ENCODE assay signal across 8 cellular contexts in genomic region chr22:37804502-37804885, GRCh38. TPM values are rescaled to one million over a fixed set of nuclear protein-coding genes. Genes with fewer than 3 reads are reported as not detected.
A peak's percentile ranks its signal among the peaks of the same experiment; 100 is the strongest.
DNase-seq lines count a peak whose midpoint lies in the region; ATAC-seq, FAIRE-seq and TF ChIP-seq lines count a peak whose summit lies in the region.

No MANE protein-coding gene starts in this region.

- H3K4me1 Mint-ChIP-seq in activated CD4-positive, alpha-beta T cell treated with anti-CD3 and anti-CD28 coated beads, Interleukin-2, amount 10 ng/mL, durations not matched to agents 7 days and 5 days = peaks cover 48% of the 10 kb centered on the region
- peaks cover 40% of the 10 kb centered on the region for H3K4me1 Mint-ChIP-seq in activated naive CD8-positive, alpha-beta T cell treated with anti-CD3 and anti-CD28 coated beads, Interleukin-2, amount 50 U/mL, for 24 hours

- H3K27me3 Mint-ChIP-seq in activated CD4-positive, alpha-beta T cell treated with anti-CD3 and anti-CD28 coated beads, Interleukin-2, amount 10 ng/mL, durations not matched to agents 7 days and 5 days = peaks cover 46% of the 10 kb centered on the region
- H3K27me3 Mint-ChIP-seq in activated naive CD8-positive, alpha-beta T cell treated with anti-CD3 and anti-CD28 coated beads, Interleukin-2, amount 50 U/mL, for 24 hours = peaks cover 64% of the 10 kb centered on the region

- intact Hi-C loops in left lung (cut with DNase I) = no loop called here

- no peak for TF ChIP-seq CTCF in left lung (IDR thresholded peaks at IDR 0.05)
- no peak for TF ChIP-seq CTCF in GM10248 (IDR thresholded peaks at IDR 0.05; ENCODE audit: control extremely low read depth, extremely low read depth, low read depth, missing control alignments)

- H3K9me3 Mint-ChIP-seq in activated CD4-positive, alpha-beta T cell treated with anti-CD3 and anti-CD28 coated beads, Interleukin-2, amount 10 ng/mL, durations not matched to agents 7 days and 5 days = no peaks in the 10 kb centered on the region
- H3K9me3 Mint-ChIP-seq in activated naive CD8-positive, alpha-beta T cell treated with anti-CD3 and anti-CD28 coated beads, Interleukin-2, amount 50 U/mL, for 24 hours = no peaks in the 10 kb centered on the region

- no peak for FAIRE-seq in GM12892 (lab: Jason Lieb, UNC)

- POLR2A ChIA-PET in activated CD4-positive, alpha-beta T cell treated with anti-CD3 and anti-CD28 coated beads, Interleukin-2, amount 10 ng/mL, durations not matched to agents 7 days and 5 days (lab: Charles Lee) = no interaction called here
- POLR2A ChIA-PET in GM10248 (lab: Yijun Ruan, JAX) = no interaction called here

- H3K27ac Mint-ChIP-seq in activated CD4-positive, alpha-beta T cell treated with anti-CD3 and anti-CD28 coated beads, Interleukin-2, amount 10 ng/mL, durations not matched to agents 7 days and 5 days = peak overlapping the region; percentile 77
- no peak overlapping the region for H3K27ac Mint-ChIP-seq in activated naive CD8-positive, alpha-beta T cell treated with anti-CD3 and anti-CD28 coated beads, Interleukin-2, amount 50 U/mL, for 24 hours

- no peak for DNase-seq in activated CD4-positive, alpha-beta T cell treated with anti-CD3 and anti-CD28 coated beads, Interleukin-2, amount 10 ng/mL, durations not matched to agents 7 days and 5 days
- DNase-seq in activated CD4-positive, alpha-beta T cell treated with anti-CD3 and anti-CD28 coated beads, Interleukin-2, amount 50 U/mL, for 1 hour = no peak
- no peak for DNase-seq in activated naive CD8-positive, alpha-beta T cell treated with anti-CD3 and anti-CD28 coated beads, Interleukin-2, amount 50 U/mL, for 24 hours
- DNase-seq in left lung (no peak), GM12892 (ENCODE audit: insufficient read length) (no peak), GM10248 (ENCODE audit: extremely low spot score) (no peak), medulla oblongata (ENCODE audit: extremely low spot score) (no peak)

- H3K27me3 ChIP-seq in left lung (peaks cover 0 to 69% of the 10 kb centered on the region in 2 donors), thymus (ENCODE audit: control insufficient read depth, insufficient read depth) (peaks cover 10% of the 10 kb centered on the region)

- H3K27ac ChIP-seq in left lung (peak overlapping the region; percentile 78 to 84), thymus (ENCODE audit: low read depth) (peak overlapping the region; percentile 40)

- no peak for ATAC-seq in activated naive CD8-positive, alpha-beta T cell treated with anti-CD3 and anti-CD28 coated beads, Interleukin-2, amount 50 U/mL, for 24 hours
- ATAC-seq in left lung = no peak

- H3K4me3 ChIP-seq in left lung (peak overlapping the region; percentile 56 to 59), thymus (ENCODE audit: low read length) (peak overlapping the region; percentile 61)

- peaks cover 3% of the 10 kb centered on the region for H3K36me3 Mint-ChIP-seq in activated CD4-positive, alpha-beta T cell treated with anti-CD3 and anti-CD28 coated beads, Interleukin-2, amount 10 ng/mL, durations not matched to agents 7 days and 5 days (ENCODE audit: low read depth)
- no peaks in the 10 kb centered on the region for H3K36me3 Mint-ChIP-seq in activated naive CD8-positive, alpha-beta T cell treated with anti-CD3 and anti-CD28 coated beads, Interleukin-2, amount 50 U/mL, for 24 hours (ENCODE audit: low read depth)

- H3K9me3 ChIP-seq in left lung (no peaks in the 10 kb centered on the region), thymus (ENCODE audit: control insufficient read depth) (peaks cover 1% of the 10 kb centered on the region)

- no peak for TF ChIP-seq POLR2A in GM12892 (IDR thresholded peaks at IDR 0.05; ENCODE audit: low read depth, low read length)

- H3K36me3 ChIP-seq in left lung (no peaks in the 10 kb centered on the region), thymus (ENCODE audit: control insufficient read depth, insufficient read depth) (peaks cover 3% of the 10 kb centered on the region)

- H3K4me1 ChIP-seq in left lung = peaks cover 15 to 69% of the 10 kb centered on the region in 2 donors
- peaks cover 20% of the 10 kb centered on the region for H3K4me1 ChIP-seq in thymus (ENCODE audit: control insufficient read depth, insufficient read depth, low read length)

- WGBS in thymus = 3% methylated on average over 27 of the region's 27 CpGs

- CTCF ChIA-PET in activated CD4-positive, alpha-beta T cell treated with anti-CD3 and anti-CD28 coated beads, Interleukin-2, amount 10 ng/mL, durations not matched to agents 7 days and 5 days (lab: Charles Lee) = interaction anchor here (0.5 to 6.0 kb wide), 4 partner anchors 9 to 1274 kb away, joined by 3 to 59 read pairs (median 5); partner anchors contain the start of gene ANKRD54
- CTCF ChIA-PET in GM10248 (lab: Yijun Ruan, JAX) = interaction anchor here (2.1 kb wide), 1 partner anchor 13 kb away, joined by 12 read pairs; no protein-coding TSS in a partner anchor

- H3K4me3 Mint-ChIP-seq in activated CD4-positive, alpha-beta T cell treated with anti-CD3 and anti-CD28 coated beads, Interleukin-2, amount 10 ng/mL, durations not matched to agents 7 days and 5 days = peak overlapping the region; percentile 51
- peak overlapping the region; percentile 22 for H3K4me3 Mint-ChIP-seq in activated naive CD8-positive, alpha-beta T cell treated with anti-CD3 and anti-CD28 coated beads, Interleukin-2, amount 50 U/mL, for 24 hours

RNA-seq across cellular contexts. Expression of gene GCAT, which starts 3.2 kb away (rescaled TPM):
- total RNA-seq in activated CD4-positive, alpha-beta T cell treated with anti-CD3 and anti-CD28 coated beads, Interleukin-2, amount 10 ng/mL, durations not matched to agents 7 days and 5 days = 10 to 100 TPM; 10.4 to 12.0 TPM
- total RNA-seq in left lung = 10 to 100 TPM; 12.6 to 16.7 TPM
- 7.8 TPM for polyA plus RNA-seq in thymus
- polyA plus RNA-seq in GM12892 (2012; ENCODE audit: missing spikeins) = 10.9 TPM

RNA-seq across cellular contexts. Expression of gene GALR3, which starts 18.7 kb away (rescaled TPM):
- total RNA-seq in activated CD4-positive, alpha-beta T cell treated with anti-CD3 and anti-CD28 coated beads, Interleukin-2, amount 10 ng/mL, durations not matched to agents 7 days and 5 days = not detected
- not detected for total RNA-seq in left lung
- not detected for polyA plus RNA-seq in thymus
- polyA plus RNA-seq in GM12892 (2012; ENCODE audit: missing spikeins) = not detected

RNA-seq across cellular contexts. Expression of gene ANKRD54, which starts 39.6 kb away (rescaled TPM):
- 10 to 100 TPM; 26.7 to 27.4 TPM for total RNA-seq in activated CD4-positive, alpha-beta T cell treated with anti-CD3 and anti-CD28 coated beads, Interleukin-2, amount 10 ng/mL, durations not matched to agents 7 days and 5 days
- 10 to 100 TPM; 15.2 to 21.9 TPM for total RNA-seq in left lung
- 25.5 TPM for polyA plus RNA-seq in thymus
- polyA plus RNA-seq in GM12892 (2012; ENCODE audit: missing spikeins) = 8.7 TPM

RNA-seq across cellular contexts. Expression of gene EIF3L, which starts 44.7 kb away (rescaled TPM):
- total RNA-seq in activated CD4-positive, alpha-beta T cell treated with anti-CD3 and anti-CD28 coated beads, Interleukin-2, amount 10 ng/mL, durations not matched to agents 7 days and 5 days = 100 to 1,000 TPM; 444 to 449 TPM
- total RNA-seq in left lung = 100 to 1,000 TPM; 310 to 378 TPM
- polyA plus RNA-seq in thymus = 302 TPM
- polyA plus RNA-seq in GM12892 (2012; ENCODE audit: missing spikeins) = 599 TPM
